In the genomic region with DNA sequence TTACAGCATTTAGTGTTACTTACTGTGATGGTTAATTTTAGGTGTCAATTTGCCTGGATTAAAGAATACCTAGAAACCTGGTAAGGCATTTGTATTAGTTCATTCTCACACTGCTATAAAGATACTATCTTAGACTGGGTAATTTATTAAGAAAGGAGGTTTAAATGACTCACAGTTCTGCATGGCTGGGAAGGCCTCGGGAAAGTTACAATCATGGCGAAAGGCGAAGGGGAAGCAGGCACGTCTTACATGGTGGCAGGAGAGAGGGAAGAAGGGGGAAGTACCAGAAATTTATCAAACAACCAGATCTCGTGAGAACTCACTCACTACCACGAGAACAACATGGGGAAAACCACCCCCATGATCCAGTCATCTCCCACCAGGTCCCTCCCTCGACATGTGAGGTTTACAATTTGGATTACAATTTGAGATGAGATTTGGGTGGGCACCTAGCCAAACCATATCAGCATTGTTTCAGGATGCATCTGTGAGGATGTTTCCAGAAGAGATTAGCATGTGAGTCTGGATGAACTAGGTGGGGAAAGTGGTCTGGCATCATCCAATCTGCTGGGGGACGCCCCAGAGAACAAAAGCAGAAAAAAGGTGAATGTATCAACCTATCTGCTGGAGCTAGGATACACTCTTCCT, we compare ENCODE assay signal across 15 cellular contexts.
"Had no signal": no experiment of that assay in that cellular context is flagged by ENCODE, and none has a peak within 500 bp of the region (broad histone marks: within the 10 kb centered on the region; RNA-seq: fewer than 3 reads in every experiment).

No MANE protein-coding gene starts in this region.

- H3K27ac ChIP-seq: cardiac muscle cell, left ventricle myocardium inferior, ovary, uterus had no signal

- H3K4me1 Mint-ChIP-seq: activated naive CD4-positive, alpha-beta T cell treated with anti-CD3 and anti-CD28 coated beads, Interleukin-2, amount 10 ng/mL, durations not matched to agents 7 days and 5 days had no signal

- H3K4me3 Mint-ChIP-seq: activated CD4-positive, alpha-beta T cell treated with anti-CD3 and anti-CD28 coated beads, Interleukin-2, amount 10 ng/mL, durations not matched to agents 7 days and 5 days; activated naive CD4-positive, alpha-beta T cell treated with anti-CD3 and anti-CD28 coated beads, Interleukin-2, amount 10 ng/mL, durations not matched to agents 7 days and 5 days; neural crest cell; T-helper 2 cell treated with Interferon-gamma antibody and Interleukin-4, amounts not matched to agents 5 μg/mL and 100 μg/mL, for 36 hours had no signal

- H3K36me3 ChIP-seq: cardiac muscle cell, left ventricle myocardium inferior, ovary, thoracic aorta, uterus had no signal

- H3K4me3 ChIP-seq: cardiac muscle cell, left ventricle myocardium inferior, ovary, thoracic aorta, uterus had no signal

- H3K27me3 Mint-ChIP-seq: activated naive CD4-positive, alpha-beta T cell treated with anti-CD3 and anti-CD28 coated beads, Interleukin-2, amount 10 ng/mL, durations not matched to agents 7 days and 5 days had no signal

- H3K4me1 ChIP-seq: uterus had no signal

- H3K27ac Mint-ChIP-seq: activated CD4-positive, alpha-beta T cell treated with anti-CD3 and anti-CD28 coated beads, Interleukin-2, amount 10 ng/mL, durations not matched to agents 7 days and 5 days; activated naive CD4-positive, alpha-beta T cell treated with anti-CD3 and anti-CD28 coated beads, Interleukin-2, amount 10 ng/mL, durations not matched to agents 7 days and 5 days; activated T-helper 2 cell treated with anti-CD3 and anti-CD28 coated beads, Interferon-gamma antibody, Interleukin-2, Interleukin-4, amounts not matched to agents 10 μg/mL and 5 μg/mL and 100 μg/mL, durations not matched to agents 14 hours and 24 hours and 36 hours; T-helper 2 cell treated with Interferon-gamma antibody and Interleukin-4, amounts not matched to agents 5 μg/mL and 100 μg/mL, for 36 hours had no signal

- H3K36me3 Mint-ChIP-seq: activated naive CD4-positive, alpha-beta T cell treated with anti-CD3 and anti-CD28 coated beads, Interleukin-2, amount 10 ng/mL, durations not matched to agents 7 days and 5 days had no signal

- H3K9me3 Mint-ChIP-seq: activated CD4-positive, alpha-beta T cell treated with anti-CD3 and anti-CD28 coated beads, Interleukin-2, amount 10 ng/mL, durations not matched to agents 7 days and 5 days; activated naive CD4-positive, alpha-beta T cell treated with anti-CD3 and anti-CD28 coated beads, Interleukin-2, amount 10 ng/mL, durations not matched to agents 7 days and 5 days; neural crest cell; T-helper 2 cell treated with Interferon-gamma antibody and Interleukin-4, amounts not matched to agents 5 μg/mL and 100 μg/mL, for 36 hours had no signal

- H3K27me3 ChIP-seq: cardiac muscle cell, ovary, uterus had no signal

- DNase-seq: activated CD4-positive, alpha-beta T cell treated with anti-CD3 and anti-CD28 coated beads, Interleukin-2, amount 10 ng/mL, durations not matched to agents 7 days and 5 days; activated CD4-positive, CD25-positive, alpha-beta regulatory T cell; activated naive CD4-positive, alpha-beta T cell treated with anti-CD3 and anti-CD28 coated beads, Interleukin-2, amount 10 ng/mL, durations not matched to agents 7 days and 5 days; activated T-cell treated with anti-CD3 and anti-CD28 coated beads for 4 hours; islet precursor cell; left ventricle myocardium inferior; ovary; stimulated activated CD4-positive, alpha-beta T cell treated with anti-CD3 and anti-CD28 coated beads, Interleukin-12 subunit alpha, Interleukin-12 subunit beta, amount 100 ng/mL, for 4 hours; stimulated activated CD4-positive, alpha-beta T cell treated with anti-CD3 and anti-CD28 coated beads, Interleukin-2, amount 100 ng/mL, for 24 hours; uterus had no signal

- H3K9me3 ChIP-seq: left ventricle myocardium inferior, ovary, thoracic aorta, uterus had no signal
